Comparison of ENCODE assay signal across 18 cellular contexts in the genomic region with DNA sequence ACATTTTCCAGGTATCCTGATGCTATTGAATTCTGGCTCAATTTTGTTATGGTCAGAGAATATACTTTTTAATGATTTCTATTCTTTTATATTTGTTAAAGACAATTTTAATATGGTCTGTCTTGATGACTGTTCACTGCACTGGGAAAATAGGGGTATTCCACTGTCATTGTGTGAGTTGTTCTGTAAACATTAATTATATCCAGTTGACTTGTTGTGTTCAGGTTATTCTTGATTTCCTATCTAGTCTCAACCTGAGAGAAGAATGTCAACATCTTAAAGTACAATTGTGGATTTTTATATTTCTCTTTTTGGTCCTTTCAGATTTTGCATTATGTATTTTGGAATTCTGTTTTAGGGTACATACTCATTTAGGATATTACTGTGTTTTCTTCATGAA. TPM values are rescaled to one million over a fixed set of nuclear protein-coding genes. Genes with fewer than 3 reads are reported as not detected.
A peak's percentile ranks its signal among the peaks of the same experiment; 100 is the strongest.
DNase-seq lines count a peak whose midpoint lies in the region; ATAC-seq and TF ChIP-seq lines count a peak whose summit lies in the region.
"Had no signal": no experiment of that assay in that cellular context is flagged by ENCODE, and none has a peak within 500 bp of the region (broad histone marks: within the 10 kb centered on the region; RNA-seq: fewer than 3 reads in every experiment).

No MANE protein-coding gene starts in this region.

- H3K4me2 ChIP-seq in PC-3 (ENCODE audit: low read length): 0 out of 2 replicates have a peak overlapping the region, but pooled peaks have one; percentile 11
- no peak overlapping the region for H3K4me2 ChIP-seq in osteoblast (ENCODE audit: insufficient read depth, low read length)

- H3K4me3 ChIP-seq in PC-3 (ENCODE audit: low read length) (no peak overlapping the region), osteoblast (ENCODE audit: insufficient read depth, low read length) (no peak overlapping the region), right cardiac atrium (ENCODE audit: low read length) (no peak overlapping the region)
- H3K4me3 ChIP-seq: HAP-1 had no signal

- no peak overlapping the region for H3K27ac ChIP-seq in PC-3 (ENCODE audit: low read length)
- H3K27ac ChIP-seq in osteoblast (ENCODE audit: low read depth, low read length): peak overlapping the region; percentile 100
- H3K27ac ChIP-seq in right cardiac atrium (ENCODE audit: low read length): no peak overlapping the region

- no peak overlapping the region for H3K4me3 Mint-ChIP-seq in activated CD8-positive, alpha-beta T cell treated with anti-CD3 and anti-CD28 coated beads for 36 hours
- H3K4me3 Mint-ChIP-seq in activated CD8-positive, alpha-beta T cell treated with anti-CD3 and anti-CD28 coated beads, Interleukin-2, amount 10 ng/mL, durations not matched to agents 7 days and 5 days: no peak overlapping the region
- H3K4me3 Mint-ChIP-seq in activated T-helper 17 cell treated with anti-CD3 and anti-CD28 coated beads, Interleukin-2, amount 50 U/mL, for 72 hours: peak overlapping the region; percentile 30
- H3K4me3 Mint-ChIP-seq in progenitor cell of endocrine pancreas (ENCODE audit: low read depth): no peak overlapping the region
- H3K4me3 Mint-ChIP-seq: CD4-positive, alpha-beta memory T cell; HFFc6 had no signal

- no peak for DNase-seq in activated CD8-positive, alpha-beta T cell treated with anti-CD3 and anti-CD28 coated beads for 36 hours
- DNase-seq in activated CD8-positive, alpha-beta T cell treated with anti-CD3 and anti-CD28 coated beads, Interleukin-2, amount 10 ng/mL, durations not matched to agents 7 days and 5 days: no peak
- DNase-seq in PC-3 (peak; percentile 54), osteoblast (ENCODE audit: insufficient read length, low spot score, missing footprints) (no peak), NCI-H774 (lab: John Stamatoyannopoulos, UW) (no peak), progenitor cell of endocrine pancreas (ENCODE audit: low spot score, unreplicated experiment) (no peak), right cardiac atrium (no peak)
- DNase-seq: C1 segment of cervical spinal cord; Calu3; CD4-positive, alpha-beta memory T cell; COR-L47; DMS53; DMS79 treated with DMSO at 0.1 percent for 48 hours; GF-D8; GOT3; HFFc6 had no signal

- ATAC-seq in activated CD8-positive, alpha-beta T cell treated with anti-CD3 and anti-CD28 coated beads for 36 hours: no peak
- ATAC-seq in activated CD8-positive, alpha-beta T cell treated with anti-CD3 and anti-CD28 coated beads, Interleukin-2, amount 10 ng/mL, durations not matched to agents 7 days and 5 days: no peak
- no peak for ATAC-seq in PC-3
- no peak for ATAC-seq in activated T-helper 17 cell treated with anti-CD3 and anti-CD28 coated beads, Interleukin-2, amount 50 U/mL, for 72 hours (replicated peaks)
- ATAC-seq in right cardiac atrium: no peak

- peaks cover 7% of the 10 kb centered on the region; the same call in 1 of the 2 replicates for H3K9me3 ChIP-seq in PC-3 (ENCODE audit: low read length)
- H3K9me3 ChIP-seq in osteoblast (ENCODE audit: low read depth, low read length): no peaks in the 10 kb centered on the region
- H3K9me3 ChIP-seq in right cardiac atrium (ENCODE audit: control insufficient read depth, low read length): peaks cover 8% of the 10 kb centered on the region

- H2AFZ ChIP-seq in PC-3 (ENCODE audit: low read length) (no peak overlapping the region), osteoblast (ENCODE audit: low read length) (no peak overlapping the region)

- H3K36me3 ChIP-seq in PC-3 (ENCODE audit: low read depth, low read length): no peaks in the 10 kb centered on the region
- peaks cover 59% of the 10 kb centered on the region for H3K36me3 ChIP-seq in osteoblast (ENCODE audit: insufficient read depth, low read length)
- H3K36me3 ChIP-seq: HAP-1 had no signal

- POLR2A ChIA-PET in activated CD8-positive, alpha-beta T cell treated with anti-CD3 and anti-CD28 coated beads for 36 hours (lab: Charles Lee): interaction anchor here (0.9 to 3.2 kb wide), 4 partner anchors 8 to 50 kb away, joined by 3 to 12 read pairs (median 6); no protein-coding TSS in a partner anchor
- POLR2A ChIA-PET in activated CD8-positive, alpha-beta T cell treated with anti-CD3 and anti-CD28 coated beads, Interleukin-2, amount 10 ng/mL, durations not matched to agents 7 days and 5 days (lab: Charles Lee): interaction anchor here (0.8 to 1.4 kb wide), 2 partner anchors 10 to 11 kb away, joined by 3 to 4 read pairs; no protein-coding TSS in a partner anchor
- POLR2A ChIA-PET in PC-3 (lab: Charles Lee; ENCODE audit: unreplicated experiment): no interaction called here

- H3K4me1 Mint-ChIP-seq in activated CD8-positive, alpha-beta T cell treated with anti-CD3 and anti-CD28 coated beads for 36 hours (ENCODE audit: low read depth): peaks cover 47% of the 10 kb centered on the region
- peaks cover 59% of the 10 kb centered on the region for H3K4me1 Mint-ChIP-seq in activated CD8-positive, alpha-beta T cell treated with anti-CD3 and anti-CD28 coated beads, Interleukin-2, amount 10 ng/mL, durations not matched to agents 7 days and 5 days (ENCODE audit: low read depth)
- H3K4me1 Mint-ChIP-seq in activated T-helper 17 cell treated with anti-CD3 and anti-CD28 coated beads, Interleukin-2, amount 50 U/mL, for 72 hours: peaks cover 31% of the 10 kb centered on the region
- H3K4me1 Mint-ChIP-seq in progenitor cell of endocrine pancreas (ENCODE audit: low read depth): no peaks in the 10 kb centered on the region

- peaks cover 5% of the 10 kb centered on the region for H3F3A ChIP-seq in PC-3 (ENCODE audit: low read length, unreplicated experiment)

- TF ChIP-seq CTCF in activated CD8-positive, alpha-beta T cell treated with anti-CD3 and anti-CD28 coated beads for 36 hours (IDR thresholded peaks at IDR 0.05): no peak
- TF ChIP-seq CTCF in PC-3 (conservative IDR thresholded peaks at IDR 0.05; ENCODE audit: low read depth, low read length) (no peak), osteoblast (IDR thresholded peaks at IDR 0.05; ENCODE audit: extremely low read depth, low read depth, low read length) (no peak), progenitor cell of endocrine pancreas (IDR thresholded peaks at IDR 0.05; ENCODE audit: unreplicated experiment) (no peak)

- H3K36me3 Mint-ChIP-seq in activated CD8-positive, alpha-beta T cell treated with anti-CD3 and anti-CD28 coated beads for 36 hours (ENCODE audit: low read depth): peaks cover 69% of the 10 kb centered on the region
- H3K36me3 Mint-ChIP-seq in activated CD8-positive, alpha-beta T cell treated with anti-CD3 and anti-CD28 coated beads, Interleukin-2, amount 10 ng/mL, durations not matched to agents 7 days and 5 days (ENCODE audit: low read depth): peaks cover 86% of the 10 kb centered on the region
- peaks cover 81% of the 10 kb centered on the region for H3K36me3 Mint-ChIP-seq in activated T-helper 17 cell treated with anti-CD3 and anti-CD28 coated beads, Interleukin-2, amount 50 U/mL, for 72 hours (ENCODE audit: low read depth)
- H3K36me3 Mint-ChIP-seq in progenitor cell of endocrine pancreas (ENCODE audit: insufficient read depth): no peaks in the 10 kb centered on the region

- no TSS peak for BruUV-seq in PC-3 (replicated peaks; lab: Mats Ljungman, UMichigan)

- intact Hi-C loops in activated CD8-positive, alpha-beta T cell treated with anti-CD3 and anti-CD28 coated beads for 36 hours (cut with micrococcal nuclease): no loop called here
- intact Hi-C loops in PC-3 (cut with micrococcal nuclease) (no loop called here), right cardiac atrium (cut with DNase I) (no loop called here)

- no peak overlapping the region for H3K9ac ChIP-seq in PC-3 (ENCODE audit: low read length)

- no peaks in the 10 kb centered on the region for H3K9me2 ChIP-seq in PC-3 (replicated peaks; ENCODE audit: low read length)

- peaks cover 39% of the 10 kb centered on the region for H3K9me3 Mint-ChIP-seq in activated CD8-positive, alpha-beta T cell treated with anti-CD3 and anti-CD28 coated beads for 36 hours
- peaks cover 40% of the 10 kb centered on the region for H3K9me3 Mint-ChIP-seq in activated CD8-positive, alpha-beta T cell treated with anti-CD3 and anti-CD28 coated beads, Interleukin-2, amount 10 ng/mL, durations not matched to agents 7 days and 5 days (ENCODE audit: insufficient read depth)
- H3K9me3 Mint-ChIP-seq in activated T-helper 17 cell treated with anti-CD3 and anti-CD28 coated beads, Interleukin-2, amount 50 U/mL, for 72 hours: peaks cover 8% of the 10 kb centered on the region
- peaks cover 12% of the 10 kb centered on the region for H3K9me3 Mint-ChIP-seq in progenitor cell of endocrine pancreas (ENCODE audit: low read depth)

- H3K79me2 ChIP-seq in PC-3 (ENCODE audit: low read length) (no peaks in the 10 kb centered on the region), osteoblast (ENCODE audit: insufficient read depth, low read length) (peaks cover 63% of the 10 kb centered on the region)

- no peaks in the 10 kb centered on the region for H4K20me1 ChIP-seq in PC-3 (ENCODE audit: low read length)
- H4K20me1 ChIP-seq in osteoblast (ENCODE audit: insufficient read depth, low read length): no peaks in the 10 kb centered on the region

- H3K4me1 ChIP-seq in PC-3 (ENCODE audit: insufficient read depth, low read length) (peaks cover 19% of the 10 kb centered on the region), osteoblast (ENCODE audit: insufficient read depth, low read length) (peaks cover 31% of the 10 kb centered on the region), right cardiac atrium (ENCODE audit: control insufficient read depth, insufficient read depth, low read length) (no peaks in the 10 kb centered on the region)
- H3K4me1 ChIP-seq: HAP-1 had no signal

- H3K27me3 Mint-ChIP-seq in activated CD8-positive, alpha-beta T cell treated with anti-CD3 and anti-CD28 coated beads for 36 hours: no peaks in the 10 kb centered on the region
- no peaks in the 10 kb centered on the region for H3K27me3 Mint-ChIP-seq in activated CD8-positive, alpha-beta T cell treated with anti-CD3 and anti-CD28 coated beads, Interleukin-2, amount 10 ng/mL, durations not matched to agents 7 days and 5 days (ENCODE audit: low read depth)
- no peaks in the 10 kb centered on the region for H3K27me3 Mint-ChIP-seq in activated T-helper 17 cell treated with anti-CD3 and anti-CD28 coated beads, Interleukin-2, amount 50 U/mL, for 72 hours
- H3K27me3 Mint-ChIP-seq in progenitor cell of endocrine pancreas: peaks cover 15% of the 10 kb centered on the region
- H3K27me3 Mint-ChIP-seq: CD4-positive, alpha-beta memory T cell had no signal

- H3K27ac Mint-ChIP-seq in activated CD8-positive, alpha-beta T cell treated with anti-CD3 and anti-CD28 coated beads for 36 hours: peak overlapping the region; percentile 25
- no peak overlapping the region for H3K27ac Mint-ChIP-seq in activated CD8-positive, alpha-beta T cell treated with anti-CD3 and anti-CD28 coated beads, Interleukin-2, amount 10 ng/mL, durations not matched to agents 7 days and 5 days
- no peak overlapping the region for H3K27ac Mint-ChIP-seq in activated T-helper 17 cell treated with anti-CD3 and anti-CD28 coated beads, Interleukin-2, amount 50 U/mL, for 72 hours
- H3K27ac Mint-ChIP-seq in progenitor cell of endocrine pancreas: no peak overlapping the region
- H3K27ac Mint-ChIP-seq: CD4-positive, alpha-beta memory T cell; HFFc6 had no signal

- CTCF ChIA-PET in activated CD8-positive, alpha-beta T cell treated with anti-CD3 and anti-CD28 coated beads for 36 hours (lab: Charles Lee): interaction anchor here (0.7 to 1.0 kb wide), 3 partner anchors 10 to 63 kb away, joined by 3 to 4 read pairs (median 3); no protein-coding TSS in a partner anchor
- CTCF ChIA-PET in activated CD8-positive, alpha-beta T cell treated with anti-CD3 and anti-CD28 coated beads, Interleukin-2, amount 10 ng/mL, durations not matched to agents 7 days and 5 days (lab: Charles Lee): interaction anchor here (1.4 to 2.0 kb wide), 2 partner anchors 9 to 10 kb away, joined by 3 to 8 read pairs; no protein-coding TSS in a partner anchor
- CTCF ChIA-PET in PC-3 (lab: Charles Lee): no interaction called here

- no peaks in the 10 kb centered on the region for H3K27me3 ChIP-seq in PC-3 (ENCODE audit: low read length)
- H3K27me3 ChIP-seq in osteoblast (ENCODE audit: insufficient read depth, low read length): no peaks in the 10 kb centered on the region
- no peaks in the 10 kb centered on the region for H3K27me3 ChIP-seq in right cardiac atrium (ENCODE audit: control insufficient read depth, insufficient read depth)

RNA-seq across cellular contexts. Expression of a gene that starts 59.9 kb away (rescaled TPM):
- 10 to 100 TPM; 65.9 to 67.6 TPM for total RNA-seq in activated CD8-positive, alpha-beta T cell treated with anti-CD3 and anti-CD28 coated beads for 36 hours
- total RNA-seq in activated CD8-positive, alpha-beta T cell treated with anti-CD3 and anti-CD28 coated beads, Interleukin-2, amount 10 ng/mL, durations not matched to agents 7 days and 5 days: 10 to 100 TPM; 62.2 to 62.3 TPM
- 31.3 and 42.1 TPM in 2 replicates for total RNA-seq in PC-3 (2014; rRNA removed)
- total RNA-seq in activated T-helper 17 cell treated with anti-CD3 and anti-CD28 coated beads, Interleukin-2, amount 50 U/mL, for 72 hours: 10 to 100 TPM; 78.3 to 93.6 TPM
- total RNA-seq in osteoblast: 39.8 and 49.2 TPM in 2 replicates
- 66.5 and 67.3 TPM in 2 replicates for total RNA-seq in progenitor cell of endocrine pancreas
- 10 to 100 TPM; 42.4 to 50.2 (median 46.5) TPM for total RNA-seq in right cardiac atrium
- polyA plus RNA-seq in right cardiac atrium: 30.1 TPM
